24 cellular contexts compared by ENCODE assay signal in the genomic region with DNA sequence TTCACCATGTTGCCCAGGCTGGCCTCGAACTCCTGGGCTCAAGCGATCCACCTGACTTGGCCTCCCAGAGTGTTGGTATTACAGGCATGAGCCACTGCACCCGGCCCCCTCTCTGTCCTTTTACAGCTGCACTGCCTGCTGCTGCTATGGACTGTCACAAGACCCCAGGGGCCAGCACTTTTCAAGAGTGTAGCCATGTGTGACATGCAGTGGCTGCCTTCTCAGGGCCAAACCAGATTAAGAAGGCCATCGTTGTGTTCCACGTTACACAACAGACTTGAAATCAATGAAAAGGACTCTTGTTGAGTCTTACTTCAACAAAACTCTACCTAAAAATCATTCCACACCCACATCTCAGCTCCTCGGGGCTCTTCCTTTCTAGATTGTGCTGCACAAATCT.
DNase-seq lines count a peak whose midpoint lies in the region; ATAC-seq and TF ChIP-seq lines count a peak whose summit lies in the region.
"Had no signal": no experiment of that assay in that cellular context is flagged by ENCODE, and none has a peak within 500 bp of the region (broad histone marks: within the 10 kb centered on the region; RNA-seq: fewer than 3 reads in every experiment).

No MANE protein-coding gene starts in this region.

- no peak overlapping the region for H4K91ac ChIP-seq in neuronal stem cell (ENCODE audit: low read depth, low read length, poor library complexity)

- no CpG with 5 or more reads among the region's 6 CpGs for WGBS in neuronal stem cell (ENCODE audit: extremely low coverage in 2 of 2, insufficient read length in 2 of 2, insufficient replicate concordance in 1 of 2), 2 donors

- H2BK120ac ChIP-seq in neuronal stem cell (ENCODE audit: low read depth, low read length): no peak overlapping the region

- H3K27ac Mint-ChIP-seq in GM23338: peak overlapping the region; percentile 74; the same call in 1 of the 2 replicates
- peak overlapping the region; percentile 73 for H3K27ac Mint-ChIP-seq in glutamatergic neuron (ENCODE audit: unreplicated experiment)
- H3K27ac Mint-ChIP-seq: CD4-positive, alpha-beta T cell; T-cell had no signal

- H3K4me3 ChIP-seq in GM23338 (no peak overlapping the region), neuronal stem cell (ENCODE audit: low read length in 2 of 2) (no peak overlapping the region), right atrium auricular region (no peak overlapping the region)

- no peak overlapping the region for H3K18ac ChIP-seq in neuronal stem cell (ENCODE audit: low read length)

- H2BK15ac ChIP-seq in neuronal stem cell (ENCODE audit: low read length): no peak overlapping the region

- no peaks in the 10 kb centered on the region for H4K20me1 ChIP-seq in GM23338 (replicated peaks; ENCODE audit: insufficient read depth)

- H3K4me1 Mint-ChIP-seq in GM23338 (peaks cover 28% of the 10 kb centered on the region), glutamatergic neuron (ENCODE audit: low read depth, unreplicated experiment) (peaks cover 50% of the 10 kb centered on the region)

- peaks cover 3% of the 10 kb centered on the region for H3K9me2 ChIP-seq in GM23338 (ENCODE audit: insufficient read depth)

- H2BK5ac ChIP-seq in neuronal stem cell (ENCODE audit: low read length): no peak overlapping the region

- no peaks in the 10 kb centered on the region for H3K79me1 ChIP-seq in neuronal stem cell (ENCODE audit: low read depth, low read length)

- no peak for ATAC-seq in GM23338
- ATAC-seq: HCT116, HepG2, Panc1, T-cell had no signal

- no peak overlapping the region for H2AK5ac ChIP-seq in neuronal stem cell (ENCODE audit: low read depth, low read length)

- no peak overlapping the region for H4K8ac ChIP-seq in neuronal stem cell (ENCODE audit: low read depth, low read length)

- no peak overlapping the region for H3K23ac ChIP-seq in neuronal stem cell (ENCODE audit: low read depth, low read length, poor library complexity)

- H3K79me2 ChIP-seq in GM23338 (replicated peaks; ENCODE audit: insufficient read depth): no peaks in the 10 kb centered on the region

- TF ChIP-seq CTCF in GM23338 (conservative IDR thresholded peaks at IDR 0.05; ENCODE audit: low read depth in 2 of 2) (no peak), VCaP (conservative IDR thresholded peaks at IDR 0.05) (no peak), glutamatergic neuron (IDR thresholded peaks at IDR 0.05; ENCODE audit: partially characterized antibody, unreplicated experiment) (no peak), right atrium auricular region (IDR thresholded peaks at IDR 0.05) (no peak)

- H3K9me3 Mint-ChIP-seq in GM23338: no peaks in the 10 kb centered on the region; the same call in 2 of the 3 replicates
- peaks cover 19% of the 10 kb centered on the region for H3K9me3 Mint-ChIP-seq in glutamatergic neuron (ENCODE audit: unreplicated experiment)
- H3K9me3 Mint-ChIP-seq: T-cell had no signal

- no peaks in the 10 kb centered on the region for H3K36me3 ChIP-seq in GM23338 (ENCODE audit: insufficient read depth)
- H3K36me3 ChIP-seq in neuronal stem cell (replicated peaks in 1 of 2; ENCODE audit: control insufficient read depth in 2 of 2, insufficient read depth in 2 of 2, low read length in 2 of 2): no peaks in the 10 kb centered on the region
- no peaks in the 10 kb centered on the region for H3K36me3 ChIP-seq in right atrium auricular region

- H3K27ac ChIP-seq in GM23338 (ENCODE audit: low read depth) (no peak overlapping the region), VCaP (peak overlapping the region; percentile 24; the same call in 1 of the 2 replicates), neuronal stem cell (replicated peaks; ENCODE audit: low read length) (no peak overlapping the region), right atrium auricular region (no peak overlapping the region)
- H3K27ac ChIP-seq: RWPE1 had no signal

- DNase-seq in GM23338 (ENCODE audit: low spot score): no peak
- DNase-seq in glutamatergic neuron: peak; percentile 29
- no peak for DNase-seq in neuronal stem cell (ENCODE audit: low spot score)
- no peak for DNase-seq in NCI-H82 (lab: John Stamatoyannopoulos, UW)
- no peak for DNase-seq in right atrium auricular region (ENCODE audit: low spot score)
- DNase-seq in stimulated activated CD4-positive, alpha-beta T cell treated with anti-CD3 and anti-CD28 coated beads, Interleukin-2, amount 100 ng/mL, for 48 hours: no peak
- DNase-seq: CD4-positive, alpha-beta T cell; COR-L47; DMS53; GOT3; Karpas-422; NCI-H1092; NCI-H1417 treated with DMSO at 0.1 percent for 48 hours; NCI-H1694 treated with DMSO at 0.1 percent for 48 hours; NCI-H2081; NCI-H2227 treated with DMSO at 0.1 percent for 48 hours; NCI-H69; SHP77 treated with DMSO at 0.1 percent for 48 hours; T-cell had no signal

- H3F3A ChIP-seq in GM23338 (replicated peaks; ENCODE audit: low read depth): no peaks in the 10 kb centered on the region

- H3K14ac ChIP-seq in neuronal stem cell (ENCODE audit: low read length): no peak overlapping the region

- no peak overlapping the region for H3K9ac ChIP-seq in neuronal stem cell (ENCODE audit: low read depth, low read length, poor library complexity)

- no peak overlapping the region for H3K4ac ChIP-seq in neuronal stem cell (ENCODE audit: low read length)

- H2BK12ac ChIP-seq in neuronal stem cell (ENCODE audit: low read length): no peak overlapping the region

- H3K4me2 ChIP-seq in GM23338 (no peak overlapping the region), neuronal stem cell (ENCODE audit: insufficient read depth, low read length, poor library complexity, severe bottlenecking) (no peak overlapping the region)

- H3K27me3 Mint-ChIP-seq in GM23338 (ENCODE audit: insufficient read depth, low read depth, poor library complexity) (peaks cover 13% of the 10 kb centered on the region), glutamatergic neuron (ENCODE audit: unreplicated experiment) (peaks cover 8% of the 10 kb centered on the region)

- H3K36me3 Mint-ChIP-seq in GM23338 (ENCODE audit: low read depth) (no peaks in the 10 kb centered on the region; the same call in none of the 3 replicates), glutamatergic neuron (ENCODE audit: unreplicated experiment) (no peaks in the 10 kb centered on the region)
- H3K36me3 Mint-ChIP-seq: T-cell had no signal

- H3K9me3 ChIP-seq in neuronal stem cell (replicated peaks in 1 of 2; ENCODE audit: control insufficient read depth in 2 of 2, insufficient read depth in 1 of 2, low read depth in 1 of 2, low read length in 2 of 2) (no peaks in the 10 kb centered on the region), right atrium auricular region (no peaks in the 10 kb centered on the region)

- H3K4me1 ChIP-seq in GM23338 (ENCODE audit: insufficient read depth) (peaks cover 6% of the 10 kb centered on the region; the same call in 1 of the 2 replicates), neuronal stem cell (ENCODE audit: control insufficient read depth in 2 of 2, insufficient read depth in 1 of 2, low read depth in 1 of 2, low read length in 2 of 2) (peaks cover 4 to 7% of the 10 kb centered on the region in 2 donors), right atrium auricular region (peaks cover 0 to 11% of the 10 kb centered on the region in 2 donors)

- no peaks in the 10 kb centered on the region for H3K27me3 ChIP-seq in GM23338 (ENCODE audit: insufficient read depth)
- no peaks in the 10 kb centered on the region for H3K27me3 ChIP-seq in neuronal stem cell (ENCODE audit: control insufficient read depth in 3 of 3, insufficient read depth in 3 of 3, low read depth in 1 of 3, low read length in 3 of 3)
- H3K27me3 ChIP-seq in right atrium auricular region: no peaks in the 10 kb centered on the region

- H2AFZ ChIP-seq in GM23338 (no peak overlapping the region), neuronal stem cell (ENCODE audit: low read length) (peak overlapping the region; percentile 65)

- H3K4me3 Mint-ChIP-seq in GM23338: no peak overlapping the region
- H3K4me3 Mint-ChIP-seq in glutamatergic neuron (ENCODE audit: unreplicated experiment): no peak overlapping the region
- H3K4me3 Mint-ChIP-seq: CD4-positive, alpha-beta T cell; T-cell had no signal

TF ChIP-seq in GM23338, 12 proteins besides CTCF, POLR2A, EP300 and RAD21:
- TF ChIP-seq CREB1 (CRISPR knock-in tag; IDR thresholded peaks at IDR 0.05; ENCODE audit: low read depth): no peak
- no peak for TF ChIP-seq POLR2AphosphoS5 (IDR thresholded peaks at IDR 0.05; ENCODE audit: low read depth)
- TF ChIP-seq STAT1 (IDR thresholded peaks at IDR 0.05; ENCODE audit: unreplicated experiment): no peak
